Comparison of ENCODE assay signal across 13 cellular contexts in the genomic region with DNA sequence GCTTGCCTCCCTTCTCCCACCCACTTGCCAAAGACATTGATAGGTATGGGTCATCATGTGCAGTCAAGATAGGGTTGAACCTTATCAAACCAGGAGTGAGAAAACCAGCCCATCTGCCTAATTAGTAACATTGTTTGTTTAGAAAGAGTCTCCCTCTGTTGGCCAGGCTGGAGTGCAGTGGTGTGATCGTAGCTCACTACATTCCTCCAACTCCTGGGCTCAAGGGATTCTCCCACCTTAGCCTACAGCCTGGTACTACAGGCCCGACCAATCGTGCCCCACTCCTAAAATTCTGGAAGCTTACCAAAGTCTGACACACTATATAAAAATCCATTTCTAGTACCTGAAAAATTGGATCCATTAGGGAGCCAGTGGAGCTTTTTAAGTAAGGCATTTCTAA. TPM values are rescaled to one million over a fixed set of nuclear protein-coding genes. Genes with fewer than 3 reads are reported as not detected.
A peak's percentile ranks its signal among the peaks of the same experiment; 100 is the strongest.
DNase-seq lines count a peak whose midpoint lies in the region; ATAC-seq and TF ChIP-seq lines count a peak whose summit lies in the region.
"Had no signal": no experiment of that assay in that cellular context is flagged by ENCODE, and none has a peak within 500 bp of the region (broad histone marks: within the 10 kb centered on the region; RNA-seq: fewer than 3 reads in every experiment).

No MANE protein-coding gene starts in this region.

- H3K9me3 ChIP-seq in A673 (ENCODE audit: low read depth, low read length, poor library complexity, severe bottlenecking), result no peaks in the 10 kb centered on the region

- ATAC-seq in GM19455 (IDR thresholded peaks at IDR 0.05; ENCODE audit: unreplicated experiment), result no peak
- ATAC-seq in GM18870 (IDR thresholded peaks at IDR 0.05; ENCODE audit: unreplicated experiment), result no peak
- ATAC-seq: right cardiac atrium had no signal

- BruUV-seq in A673 (replicated peaks; lab: Mats Ljungman, UMichigan), result no TSS peak

- peaks cover 8% of the 10 kb centered on the region for H3K4me1 ChIP-seq in A673 (ENCODE audit: insufficient read depth, low read length, poor library complexity, severe bottlenecking)

- H3K36me3 ChIP-seq in A673 (ENCODE audit: insufficient read depth, low read length, poor library complexity, severe bottlenecking), result no peaks in the 10 kb centered on the region

- CTCF ChIA-PET in A673 (lab: Charles Lee), result no interaction called here

- H3K4me3 ChIP-seq in A673 (ENCODE audit: low read depth, low read length, poor library complexity, severe bottlenecking) (no peak overlapping the region), fibroblast of the aortic adventitia (ENCODE audit: low read depth, low read length) (no peak overlapping the region)

- peak; percentile 25 for DNase-seq in A673 (ENCODE audit: low spot score)
- peak; percentile 36 for DNase-seq in RPMI7951 (ENCODE audit: low read depth)
- no peak for DNase-seq in fibroblast of the aortic adventitia (ENCODE audit: low read depth)
- DNase-seq in RKO (ENCODE audit: low spot score), result no peak
- DNase-seq in stimulated activated CD4-positive, alpha-beta T cell treated with anti-CD3 and anti-CD28 coated beads, Interleukin-2, amount 100 ng/mL, for 24 hours, result no peak
- DNase-seq: activated CD8-positive, alpha-beta memory T cell treated with anti-CD3 and anti-CD28 coated beads, Interleukin-2, amount 50 U/mL, for 4 hours; CD8-positive, alpha-beta memory T cell; NCI-H2081; right cardiac atrium; T-helper 1 cell had no signal

- no peak overlapping the region for H3K27ac ChIP-seq in A673 (ENCODE audit: low read depth, low read length, poor library complexity, severe bottlenecking)

- peak; percentile 58 for TF ChIP-seq CTCF in A673 (conservative IDR thresholded peaks at IDR 0.05; ENCODE audit: low read depth, low read length)
- peak; percentile 48 for TF ChIP-seq CTCF in GM12873 (IDR thresholded peaks at IDR 0.05; ENCODE audit: insufficient read depth, low read depth, low read length, missing control alignments)
- TF ChIP-seq CTCF in fibroblast of the aortic adventitia (IDR thresholded peaks at IDR 0.05; ENCODE audit: insufficient read depth, low read length), result peak; percentile 23

- no peaks in the 10 kb centered on the region for H3K27me3 ChIP-seq in A673 (replicated peaks; ENCODE audit: insufficient read depth, low read depth, low read length, poor library complexity)

- POLR2A ChIA-PET in A673 (lab: Charles Lee; ENCODE audit: low non-redundant PET), result interaction anchor here (0.8 kb wide), 1 partner anchor 15 kb away, joined by 4 read pairs; no protein-coding TSS in a partner anchor

- intact Hi-C loops in A673 (cut with micrococcal nuclease; ENCODE audit: unreplicated experiment), result loop anchor here (5.0 kb wide), 1 partner anchor 53 kb away; no protein-coding TSS in a partner anchor

RNA-seq across cellular contexts. Expression of a gene that starts 4.5 kb away (rescaled TPM):
- total RNA-seq in A673 (2021) (7.4 and 11.4 TPM in 2 replicates), fibroblast of the aortic adventitia (ENCODE audit: low replicate concordance) (2.5 and 4.2 TPM in 2 replicates)
- total RNA-seq in RPMI7951 (2014; rRNA removed; shearing (Covaris generic)), result 5.0 and 6.2 TPM in 2 replicates

RNA-seq across cellular contexts. Expression of a gene that starts 4.7 kb away (rescaled TPM):
- 37.0 and 41.1 TPM in 2 replicates for total RNA-seq in A673 (2021)
- total RNA-seq in RPMI7951 (2014; rRNA removed; shearing (Covaris generic)), result 45.5 and 53.9 TPM in 2 replicates
- 5.6 and 45.6 TPM in 2 replicates for total RNA-seq in fibroblast of the aortic adventitia (ENCODE audit: low replicate concordance)

RNA-seq across cellular contexts. Expression of a gene that starts 43.5 kb away (rescaled TPM):
- total RNA-seq in A673 (2021) (119 TPM in 2 replicates), fibroblast of the aortic adventitia (ENCODE audit: low replicate concordance) (162 and 571 TPM in 2 replicates)
- 331 and 366 TPM in 2 replicates for total RNA-seq in RPMI7951 (2014; rRNA removed; shearing (Covaris generic))

Comparison
In these comparisons a context has a peak if more than half of its experiments do, and no peak if none do; other contexts are left out.
1. DNase-seq: peak in A673 (single experiment) and RPMI7951 (single experiment); none in fibroblast of the aortic adventitia (single experiment), RKO (single experiment) and stimulated activated CD4-positive, alpha-beta T cell treated with anti-CD3 and anti-CD28 coated beads, Interleukin-2, amount 100 ng/mL, for 24 hours (0 of 2).
2. Peak in every context shown above with its lines, with median percentiles within 50 percentile points of each other: CTCF ChIP-seq.